ENCODE assay signal across 1 cellular context in the genomic region with DNA sequence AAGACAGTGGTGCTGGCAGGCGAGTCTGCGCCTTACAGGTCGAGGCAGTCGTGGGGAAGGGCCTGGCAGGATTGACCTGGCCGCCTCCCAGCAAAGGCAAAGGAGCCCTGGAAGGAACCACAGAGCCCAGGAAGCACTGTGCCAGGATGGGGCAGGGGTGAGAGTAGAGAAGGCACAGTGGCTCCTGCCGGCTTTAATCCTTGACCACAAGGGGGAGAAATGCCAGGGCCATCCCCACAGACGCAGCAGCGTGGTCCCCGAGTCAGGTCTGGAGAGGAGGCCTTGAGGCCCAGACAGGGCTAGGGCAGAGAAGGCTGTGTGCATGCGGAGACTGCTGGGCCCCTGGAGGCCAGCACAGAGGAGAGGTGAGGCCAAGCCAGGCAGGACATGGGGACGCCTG.
TF ChIP-seq lines count a peak whose summit lies in the region.

No MANE protein-coding gene starts in this region.

TF ChIP-seq in HepG2, 621 proteins besides CTCF, POLR2A, EP300 and RAD21 (continued from another document and continues in another):
- TF ChIP-seq, protein P1, sequence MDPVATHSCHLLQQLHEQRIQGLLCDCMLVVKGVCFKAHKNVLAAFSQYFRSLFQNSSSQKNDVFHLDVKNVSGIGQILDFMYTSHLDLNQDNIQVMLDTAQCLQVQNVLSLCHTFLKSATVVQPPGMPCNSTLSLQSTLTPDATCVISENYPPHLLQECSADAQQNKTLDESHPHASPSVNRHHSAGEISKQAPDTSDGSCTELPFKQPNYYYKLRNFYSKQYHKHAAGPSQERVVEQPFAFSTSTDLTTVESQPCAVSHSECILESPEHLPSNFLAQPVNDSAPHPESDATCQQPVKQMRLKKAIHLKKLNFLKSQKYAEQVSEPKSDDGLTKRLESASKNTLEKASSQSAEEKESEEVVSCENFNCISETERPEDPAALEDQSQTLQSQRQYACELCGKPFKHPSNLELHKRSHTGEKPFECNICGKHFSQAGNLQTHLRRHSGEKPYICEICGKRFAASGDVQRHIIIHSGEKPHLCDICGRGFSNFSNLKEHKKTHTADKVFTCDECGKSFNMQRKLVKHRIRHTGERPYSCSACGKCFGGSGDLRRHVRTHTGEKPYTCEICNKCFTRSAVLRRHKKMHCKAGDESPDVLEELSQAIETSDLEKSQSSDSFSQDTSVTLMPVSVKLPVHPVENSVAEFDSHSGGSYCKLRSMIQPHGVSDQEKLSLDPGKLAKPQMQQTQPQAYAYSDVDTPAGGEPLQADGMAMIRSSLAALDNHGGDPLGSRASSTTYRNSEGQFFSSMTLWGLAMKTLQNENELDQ (CRISPR knock-in tag; IDR thresholded peaks at IDR 0.05; ENCODE audit: borderline replicate concordance): no peak
- TF ChIP-seq, protein P2, sequence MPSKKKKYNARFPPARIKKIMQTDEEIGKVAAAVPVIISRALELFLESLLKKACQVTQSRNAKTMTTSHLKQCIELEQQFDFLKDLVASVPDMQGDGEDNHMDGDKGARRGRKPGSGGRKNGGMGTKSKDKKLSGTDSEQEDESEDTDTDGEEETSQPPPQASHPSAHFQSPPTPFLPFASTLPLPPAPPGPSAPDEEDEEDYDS (CRISPR knock-in tag; IDR thresholded peaks at IDR 0.05): no peak
- TF ChIP-seq SOX13 (IDR thresholded peaks at IDR 0.05) (no peak), SOX13 (CRISPR knock-in tag; conservative IDR thresholded peaks at IDR 0.05 in 1 of 2, IDR thresholded peaks at IDR 0.05 in 1 of 2) (no peak), ZNF30 (CRISPR knock-in tag; IDR thresholded peaks at IDR 0.05) (no peak), SAP130 (CRISPR knock-in tag; IDR thresholded peaks at IDR 0.05; ENCODE audit: low read depth) (peak; percentile 56), SKI (IDR thresholded peaks at IDR 0.05; ENCODE audit: partially characterized antibody) (no peak), JDP2 (CRISPR knock-in tag; IDR thresholded peaks at IDR 0.05; ENCODE audit: borderline replicate concordance) (no peak), GLI4 (CRISPR knock-in tag; IDR thresholded peaks at IDR 0.05; ENCODE audit: borderline replicate concordance) (no peak), NFYC (CRISPR knock-in tag; IDR thresholded peaks at IDR 0.05) (no peak; the same call in 1 of the 2 replicates), ZNF468 (CRISPR knock-in tag; IDR thresholded peaks at IDR 0.05) (no peak), ZNF761 (CRISPR knock-in tag; conservative IDR thresholded peaks at IDR 0.05) (no peak), CAMTA2 (CRISPR knock-in tag; IDR thresholded peaks at IDR 0.05; ENCODE audit: borderline replicate concordance) (no peak), BORCS8-MEF2B (CRISPR knock-in tag; IDR thresholded peaks at IDR 0.05) (0 out of 2 replicates have a peak, but pooled peaks have one; percentile 20), ZBTB7B (CRISPR knock-in tag; IDR thresholded peaks at IDR 0.05) (peak; percentile 53; the same call in 1 of the 2 replicates), ZBTB42 (CRISPR knock-in tag; IDR thresholded peaks at IDR 0.05) (no peak), MTA1 (CRISPR knock-in tag; IDR thresholded peaks at IDR 0.05; ENCODE audit: borderline replicate concordance) (no peak), MXD4 (CRISPR knock-in tag; IDR thresholded peaks at IDR 0.05) (no peak), GTF2F1 (IDR thresholded peaks at IDR 0.05; ENCODE audit: low read length) (no peak), NAIF1 (CRISPR knock-in tag; IDR thresholded peaks at IDR 0.05; ENCODE audit: borderline replicate concordance) (no peak), ZNF205 (CRISPR knock-in tag; IDR thresholded peaks at IDR 0.05) (no peak), CENPT (CRISPR knock-in tag; IDR thresholded peaks at IDR 0.05; ENCODE audit: low read depth) (no peak), PCBP2 (optimal IDR thresholded peaks at IDR 0.05; ENCODE audit: low read depth, low read length, poor library complexity, severe bottlenecking) (no peak), EZH2 (conservative IDR thresholded peaks at IDR 0.05; ENCODE audit: low read depth, low read length) (no peak), MAF1 (CRISPR knock-in tag; IDR thresholded peaks at IDR 0.05; ENCODE audit: borderline replicate concordance) (no peak), NR2F2 (IDR thresholded peaks at IDR 0.05; ENCODE audit: borderline replicate concordance, low read depth) (no peak), MED13 (CRISPR knock-in tag; IDR thresholded peaks at IDR 0.05) (no peak), ZNF274 (CRISPR knock-in tag; IDR thresholded peaks at IDR 0.05) (no peak), ARNTL (CRISPR knock-in tag; IDR thresholded peaks at IDR 0.05) (no peak), ZNF652 (CRISPR knock-in tag; IDR thresholded peaks at IDR 0.05; ENCODE audit: borderline replicate concordance, low read depth) (no peak), ZNF816 (CRISPR knock-in tag; IDR thresholded peaks at IDR 0.05; ENCODE audit: borderline replicate concordance) (no peak), TMF1 (CRISPR knock-in tag; IDR thresholded peaks at IDR 0.05; ENCODE audit: low read depth) (no peak), ZNF713 (CRISPR knock-in tag; IDR thresholded peaks at IDR 0.05) (no peak), IRF2 (CRISPR knock-in tag; IDR thresholded peaks at IDR 0.05) (no peak), ONECUT2 (CRISPR knock-in tag; IDR thresholded peaks at IDR 0.05) (no peak), KMT2A (CRISPR knock-in tag; IDR thresholded peaks at IDR 0.05) (no peak), RBM39 (IDR thresholded peaks at IDR 0.05; ENCODE audit: low read depth, low read length, poor library complexity, severe bottlenecking) (no peak), ZNF207 (IDR thresholded peaks at IDR 0.05; ENCODE audit: borderline replicate concordance) (no peak), PLRG1 (conservative IDR thresholded peaks at IDR 0.05) (no peak), ZNF234 (CRISPR knock-in tag; conservative IDR thresholded peaks at IDR 0.05) (no peak), SMARCC2 (IDR thresholded peaks at IDR 0.05) (no peak), ZFP36L2 (CRISPR knock-in tag; IDR thresholded peaks at IDR 0.05) (no peak), ZBTB3 (CRISPR knock-in tag; IDR thresholded peaks at IDR 0.05; ENCODE audit: borderline replicate concordance, low read depth) (no peak), MEIS2 (CRISPR knock-in tag; IDR thresholded peaks at IDR 0.05) (0 out of 2 replicates have a peak, but pooled peaks have one; percentile 38), MAZ (IDR thresholded peaks at IDR 0.05; ENCODE audit: borderline replicate concordance, low read depth, low read length) (no peak), MAZ (CRISPR knock-in tag; IDR thresholded peaks at IDR 0.05; ENCODE audit: low read depth) (0 out of 2 replicates have a peak, but pooled peaks have one; percentile 31), TBX2 (CRISPR knock-in tag; IDR thresholded peaks at IDR 0.05; ENCODE audit: borderline replicate concordance) (no peak; the same call in 1 of the 2 replicates)
- TF ChIP-seq, protein P3, sequence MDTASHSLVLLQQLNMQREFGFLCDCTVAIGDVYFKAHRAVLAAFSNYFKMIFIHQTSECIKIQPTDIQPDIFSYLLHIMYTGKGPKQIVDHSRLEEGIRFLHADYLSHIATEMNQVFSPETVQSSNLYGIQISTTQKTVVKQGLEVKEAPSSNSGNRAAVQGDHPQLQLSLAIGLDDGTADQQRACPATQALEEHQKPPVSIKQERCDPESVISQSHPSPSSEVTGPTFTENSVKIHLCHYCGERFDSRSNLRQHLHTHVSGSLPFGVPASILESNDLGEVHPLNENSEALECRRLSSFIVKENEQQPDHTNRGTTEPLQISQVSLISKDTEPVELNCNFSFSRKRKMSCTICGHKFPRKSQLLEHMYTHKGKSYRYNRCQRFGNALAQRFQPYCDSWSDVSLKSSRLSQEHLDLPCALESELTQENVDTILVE (CRISPR knock-in tag; IDR thresholded peaks at IDR 0.05): no peak
- TF ChIP-seq, protein P4, sequence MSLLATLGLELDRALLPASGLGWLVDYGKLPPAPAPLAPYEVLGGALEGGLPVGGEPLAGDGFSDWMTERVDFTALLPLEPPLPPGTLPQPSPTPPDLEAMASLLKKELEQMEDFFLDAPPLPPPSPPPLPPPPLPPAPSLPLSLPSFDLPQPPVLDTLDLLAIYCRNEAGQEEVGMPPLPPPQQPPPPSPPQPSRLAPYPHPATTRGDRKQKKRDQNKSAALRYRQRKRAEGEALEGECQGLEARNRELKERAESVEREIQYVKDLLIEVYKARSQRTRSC (CRISPR knock-in tag; IDR thresholded peaks at IDR 0.05; ENCODE audit: low read depth): no peak
- TF ChIP-seq, protein P5, sequence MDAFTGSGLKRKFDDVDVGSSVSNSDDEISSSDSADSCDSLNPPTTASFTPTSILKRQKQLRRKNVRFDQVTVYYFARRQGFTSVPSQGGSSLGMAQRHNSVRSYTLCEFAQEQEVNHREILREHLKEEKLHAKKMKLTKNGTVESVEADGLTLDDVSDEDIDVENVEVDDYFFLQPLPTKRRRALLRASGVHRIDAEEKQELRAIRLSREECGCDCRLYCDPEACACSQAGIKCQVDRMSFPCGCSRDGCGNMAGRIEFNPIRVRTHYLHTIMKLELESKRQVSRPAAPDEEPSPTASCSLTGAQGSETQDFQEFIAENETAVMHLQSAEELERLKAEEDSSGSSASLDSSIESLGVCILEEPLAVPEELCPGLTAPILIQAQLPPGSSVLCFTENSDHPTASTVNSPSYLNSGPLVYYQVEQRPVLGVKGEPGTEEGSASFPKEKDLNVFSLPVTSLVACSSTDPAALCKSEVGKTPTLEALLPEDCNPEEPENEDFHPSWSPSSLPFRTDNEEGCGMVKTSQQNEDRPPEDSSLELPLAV (CRISPR knock-in tag; conservative IDR thresholded peaks at IDR 0.05; ENCODE audit: low read depth): no peak
- TF ChIP-seq, protein P6, sequence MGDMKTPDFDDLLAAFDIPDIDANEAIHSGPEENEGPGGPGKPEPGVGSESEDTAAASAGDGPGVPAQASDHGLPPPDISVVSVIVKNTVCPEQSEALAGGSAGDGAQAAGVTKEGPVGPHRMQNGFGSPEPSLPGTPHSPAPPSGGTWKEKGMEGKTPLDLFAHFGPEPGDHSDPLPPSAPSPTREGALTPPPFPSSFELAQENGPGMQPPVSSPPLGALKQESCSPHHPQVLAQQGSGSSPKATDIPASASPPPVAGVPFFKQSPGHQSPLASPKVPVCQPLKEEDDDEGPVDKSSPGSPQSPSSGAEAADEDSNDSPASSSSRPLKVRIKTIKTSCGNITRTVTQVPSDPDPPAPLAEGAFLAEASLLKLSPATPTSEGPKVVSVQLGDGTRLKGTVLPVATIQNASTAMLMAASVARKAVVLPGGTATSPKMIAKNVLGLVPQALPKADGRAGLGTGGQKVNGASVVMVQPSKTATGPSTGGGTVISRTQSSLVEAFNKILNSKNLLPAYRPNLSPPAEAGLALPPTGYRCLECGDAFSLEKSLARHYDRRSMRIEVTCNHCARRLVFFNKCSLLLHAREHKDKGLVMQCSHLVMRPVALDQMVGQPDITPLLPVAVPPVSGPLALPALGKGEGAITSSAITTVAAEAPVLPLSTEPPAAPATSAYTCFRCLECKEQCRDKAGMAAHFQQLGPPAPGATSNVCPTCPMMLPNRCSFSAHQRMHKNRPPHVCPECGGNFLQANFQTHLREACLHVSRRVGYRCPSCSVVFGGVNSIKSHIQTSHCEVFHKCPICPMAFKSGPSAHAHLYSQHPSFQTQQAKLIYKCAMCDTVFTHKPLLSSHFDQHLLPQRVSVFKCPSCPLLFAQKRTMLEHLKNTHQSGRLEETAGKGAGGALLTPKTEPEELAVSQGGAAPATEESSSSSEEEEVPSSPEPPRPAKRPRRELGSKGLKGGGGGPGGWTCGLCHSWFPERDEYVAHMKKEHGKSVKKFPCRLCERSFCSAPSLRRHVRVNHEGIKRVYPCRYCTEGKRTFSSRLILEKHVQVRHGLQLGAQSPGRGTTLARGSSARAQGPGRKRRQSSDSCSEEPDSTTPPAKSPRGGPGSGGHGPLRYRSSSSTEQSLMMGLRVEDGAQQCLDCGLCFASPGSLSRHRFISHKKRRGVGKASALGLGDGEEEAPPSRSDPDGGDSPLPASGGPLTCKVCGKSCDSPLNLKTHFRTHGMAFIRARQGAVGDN (CRISPR knock-in tag; IDR thresholded peaks at IDR 0.05): peak; percentile 84
- TF ChIP-seq, protein P7, sequence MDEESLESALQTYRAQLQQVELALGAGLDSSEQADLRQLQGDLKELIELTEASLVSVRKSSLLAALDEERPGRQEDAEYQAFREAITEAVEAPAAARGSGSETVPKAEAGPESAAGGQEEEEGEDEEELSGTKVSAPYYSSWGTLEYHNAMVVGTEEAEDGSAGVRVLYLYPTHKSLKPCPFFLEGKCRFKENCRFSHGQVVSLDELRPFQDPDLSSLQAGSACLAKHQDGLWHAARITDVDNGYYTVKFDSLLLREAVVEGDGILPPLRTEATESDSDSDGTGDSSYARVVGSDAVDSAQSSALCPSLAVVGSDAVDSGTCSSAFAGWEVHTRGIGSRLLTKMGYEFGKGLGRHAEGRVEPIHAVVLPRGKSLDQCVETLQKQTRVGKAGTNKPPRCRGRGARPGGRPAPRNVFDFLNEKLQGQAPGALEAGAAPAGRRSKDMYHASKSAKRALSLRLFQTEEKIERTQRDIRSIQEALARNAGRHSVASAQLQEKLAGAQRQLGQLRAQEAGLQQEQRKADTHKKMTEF (CRISPR knock-in tag; IDR thresholded peaks at IDR 0.05): 0 out of 2 replicates have a peak, but pooled peaks have one; percentile 18
- TF ChIP-seq, protein P8, sequence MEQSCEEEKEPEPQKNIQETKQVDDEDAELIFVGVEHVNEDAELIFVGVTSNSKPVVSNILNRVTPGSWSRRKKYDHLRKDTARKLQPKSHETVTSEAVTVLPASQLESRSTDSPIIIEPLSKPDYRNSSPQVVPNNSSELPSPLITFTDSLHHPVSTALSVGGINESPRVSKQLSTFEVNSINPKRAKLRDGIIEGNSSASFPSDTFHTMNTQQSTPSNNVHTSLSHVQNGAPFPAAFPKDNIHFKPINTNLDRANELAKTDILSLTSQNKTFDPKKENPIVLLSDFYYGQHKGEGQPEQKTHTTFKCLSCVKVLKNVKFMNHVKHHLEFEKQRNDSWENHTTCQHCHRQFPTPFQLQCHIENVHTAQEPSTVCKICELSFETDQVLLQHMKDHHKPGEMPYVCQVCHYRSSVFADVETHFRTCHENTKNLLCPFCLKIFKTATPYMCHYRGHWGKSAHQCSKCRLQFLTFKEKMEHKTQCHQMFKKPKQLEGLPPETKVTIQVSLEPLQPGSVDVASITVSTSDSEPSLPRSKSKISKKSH (CRISPR knock-in tag; IDR thresholded peaks at IDR 0.05; ENCODE audit: borderline replicate concordance): no peak; the same call in 1 of the 2 replicates
- TF ChIP-seq, protein P9, sequence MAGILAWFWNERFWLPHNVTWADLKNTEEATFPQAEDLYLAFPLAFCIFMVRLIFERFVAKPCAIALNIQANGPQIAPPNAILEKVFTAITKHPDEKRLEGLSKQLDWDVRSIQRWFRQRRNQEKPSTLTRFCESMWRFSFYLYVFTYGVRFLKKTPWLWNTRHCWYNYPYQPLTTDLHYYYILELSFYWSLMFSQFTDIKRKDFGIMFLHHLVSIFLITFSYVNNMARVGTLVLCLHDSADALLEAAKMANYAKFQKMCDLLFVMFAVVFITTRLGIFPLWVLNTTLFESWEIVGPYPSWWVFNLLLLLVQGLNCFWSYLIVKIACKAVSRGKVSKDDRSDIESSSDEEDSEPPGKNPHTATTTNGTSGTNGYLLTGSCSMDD (CRISPR knock-in tag; IDR thresholded peaks at IDR 0.05): no peak
- TF ChIP-seq, protein P10, sequence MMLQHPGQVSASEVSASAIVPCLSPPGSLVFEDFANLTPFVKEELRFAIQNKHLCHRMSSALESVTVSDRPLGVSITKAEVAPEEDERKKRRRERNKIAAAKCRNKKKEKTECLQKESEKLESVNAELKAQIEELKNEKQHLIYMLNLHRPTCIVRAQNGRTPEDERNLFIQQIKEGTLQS (CRISPR knock-in tag; IDR thresholded peaks at IDR 0.05): no peak
- TF ChIP-seq, protein P11, sequence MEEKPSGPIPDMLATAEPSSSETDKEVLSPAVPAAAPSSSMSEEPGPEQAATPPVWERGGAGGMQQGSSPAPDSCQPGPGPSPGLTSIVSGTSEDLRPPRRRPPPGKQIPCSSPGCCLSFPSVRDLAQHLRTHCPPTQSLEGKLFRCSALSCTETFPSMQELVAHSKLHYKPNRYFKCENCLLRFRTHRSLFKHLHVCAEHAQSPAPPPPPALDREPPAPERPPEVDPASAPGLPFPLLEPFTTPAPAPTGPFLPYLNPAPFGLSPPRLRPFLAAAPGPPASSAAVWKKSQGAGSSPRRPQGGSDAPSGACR (CRISPR knock-in tag; IDR thresholded peaks at IDR 0.05): no peak
